Comparison of ENCODE assay signal across 2 cellular contexts in the genomic region with DNA sequence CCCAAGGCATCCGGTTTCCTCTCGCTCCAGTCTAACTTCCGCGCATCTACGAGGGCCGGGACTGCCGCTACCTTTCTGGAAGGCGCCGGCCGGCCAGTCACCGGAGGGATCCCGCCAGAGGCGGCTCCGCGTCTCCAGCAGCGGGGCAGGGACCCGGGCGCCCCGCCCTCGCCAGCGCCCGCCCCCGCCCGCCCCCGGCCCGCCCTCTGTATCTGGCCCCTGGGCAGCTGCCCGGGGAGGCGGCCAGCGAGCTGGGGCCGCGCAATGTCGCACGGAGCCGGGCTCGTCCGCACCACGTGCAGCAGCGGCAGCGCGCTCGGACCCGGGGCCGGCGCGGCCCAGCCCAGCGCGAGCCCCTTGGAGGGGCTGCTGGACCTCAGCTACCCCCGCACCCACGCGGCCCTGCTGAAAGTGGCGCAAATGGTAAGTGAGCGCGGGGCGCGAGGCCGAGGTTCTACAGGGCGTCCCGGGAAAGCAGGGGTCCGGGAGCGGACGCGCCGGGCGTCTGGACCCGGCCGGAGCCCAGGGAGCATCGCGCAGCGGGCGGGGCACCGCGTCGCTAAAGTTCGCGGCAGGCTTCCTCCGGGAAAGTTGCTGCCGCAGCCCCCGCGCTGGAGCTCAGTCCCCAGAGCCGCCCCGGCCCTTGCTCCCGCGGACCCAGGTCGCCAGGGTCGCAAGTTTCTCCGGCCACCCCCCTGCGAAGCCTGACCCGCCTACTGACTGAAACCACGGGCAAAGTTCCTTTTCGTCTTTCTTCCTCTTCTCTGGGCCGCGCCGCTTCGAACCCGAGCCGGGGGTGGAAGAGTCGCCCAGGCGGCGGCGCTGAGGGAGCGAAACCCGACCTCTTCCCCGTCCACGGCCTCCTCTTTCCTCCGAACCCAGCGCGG.
A peak's percentile ranks its signal among the peaks of the same experiment; 100 is the strongest.
TF ChIP-seq lines count a peak whose summit lies in the region.

A gene with protein sequence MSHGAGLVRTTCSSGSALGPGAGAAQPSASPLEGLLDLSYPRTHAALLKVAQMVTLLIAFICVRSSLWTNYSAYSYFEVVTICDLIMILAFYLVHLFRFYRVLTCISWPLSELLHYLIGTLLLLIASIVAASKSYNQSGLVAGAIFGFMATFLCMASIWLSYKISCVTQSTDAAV (plus strand): TSS at position 211 of the 887 bp plus-strand sequence. CDS start 54 bp downstream, at position 265.

TF ChIP-seq in H1, 55 proteins besides CTCF, POLR2A, EP300 and RAD21 (continues in another document):
- no peak for TF ChIP-seq BACH1 (IDR thresholded peaks at IDR 0.05; ENCODE audit: low read length)
- TF ChIP-seq FOSL1 (IDR thresholded peaks at IDR 0.05; ENCODE audit: insufficient read depth, low read depth, low read length): no peak
- TF ChIP-seq MAFK (IDR thresholded peaks at IDR 0.05; ENCODE audit: low read depth, low read length): no peak
- TF ChIP-seq, protein P1, sequence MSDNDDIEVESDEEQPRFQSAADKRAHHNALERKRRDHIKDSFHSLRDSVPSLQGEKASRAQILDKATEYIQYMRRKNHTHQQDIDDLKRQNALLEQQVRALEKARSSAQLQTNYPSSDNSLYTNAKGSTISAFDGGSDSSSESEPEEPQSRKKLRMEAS (IDR thresholded peaks at IDR 0.05): peak; percentile 92
- no peak for TF ChIP-seq CBX8 (IDR thresholded peaks at IDR 0.05; ENCODE audit: borderline replicate concordance, low read depth, low read length)
- TF ChIP-seq CREB1 (IDR thresholded peaks at IDR 0.05): no peak
- TF ChIP-seq CHD1 (IDR thresholded peaks at IDR 0.05; ENCODE audit: low read depth, low read length): no peak
- TF ChIP-seq KDM5A (IDR thresholded peaks at IDR 0.05; ENCODE audit: low read length): no peak
- TF ChIP-seq NRF1 (IDR thresholded peaks at IDR 0.05; ENCODE audit: low read depth, low read length): no peak
- TF ChIP-seq POU5F1 (IDR thresholded peaks at IDR 0.05; ENCODE audit: low read depth, low read length): no peak
- no peak for TF ChIP-seq ZNF274 (IDR thresholded peaks at IDR 0.05; ENCODE audit: borderline replicate concordance, extremely low read depth, low read length)
- no peak for TF ChIP-seq SIRT6 (IDR thresholded peaks at IDR 0.05; ENCODE audit: low read length)
- TF ChIP-seq TAF1 (IDR thresholded peaks at IDR 0.05; ENCODE audit: low read depth, low read length): peak; percentile 63
- no peak for TF ChIP-seq CHD2 (IDR thresholded peaks at IDR 0.05; ENCODE audit: low read length)
- no peak for TF ChIP-seq YY1 (IDR thresholded peaks at IDR 0.05; ENCODE audit: low read depth, low read length)
- TF ChIP-seq GABPA (IDR thresholded peaks at IDR 0.05; ENCODE audit: borderline replicate concordance, insufficient read depth, low read length): no peak
- no peak for TF ChIP-seq BCL11A (IDR thresholded peaks at IDR 0.05; ENCODE audit: low read depth in 2 of 2, low read length in 2 of 2)
- no peak for TF ChIP-seq JUN (IDR thresholded peaks at IDR 0.05; ENCODE audit: low read depth, low read length)
- no peak for TF ChIP-seq TCF12 (IDR thresholded peaks at IDR 0.05; ENCODE audit: low read depth, low read length)
- peak; percentile 74; the same call in 1 of the 2 replicates for TF ChIP-seq RBBP5 (IDR thresholded peaks at IDR 0.05; ENCODE audit: borderline replicate concordance, low read depth, low read length)
- TF ChIP-seq, protein P2, sequence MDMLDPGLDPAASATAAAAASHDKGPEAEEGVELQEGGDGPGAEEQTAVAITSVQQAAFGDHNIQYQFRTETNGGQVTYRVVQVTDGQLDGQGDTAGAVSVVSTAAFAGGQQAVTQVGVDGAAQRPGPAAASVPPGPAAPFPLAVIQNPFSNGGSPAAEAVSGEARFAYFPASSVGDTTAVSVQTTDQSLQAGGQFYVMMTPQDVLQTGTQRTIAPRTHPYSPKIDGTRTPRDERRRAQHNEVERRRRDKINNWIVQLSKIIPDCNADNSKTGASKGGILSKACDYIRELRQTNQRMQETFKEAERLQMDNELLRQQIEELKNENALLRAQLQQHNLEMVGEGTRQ (IDR thresholded peaks at IDR 0.05; ENCODE audit: low read length): no peak
- TF ChIP-seq CTBP2 (IDR thresholded peaks at IDR 0.05; ENCODE audit: borderline replicate concordance, insufficient read depth, insufficient read length, low read length): no peak
- no peak for TF ChIP-seq RFX5 (IDR thresholded peaks at IDR 0.05; ENCODE audit: borderline replicate concordance, low read depth, low read length)
- TF ChIP-seq SAP30 (IDR thresholded peaks at IDR 0.05; ENCODE audit: insufficient read depth, insufficient replicate concordance, low read length): no peak
- TF ChIP-seq BRCA1 (IDR thresholded peaks at IDR 0.05; ENCODE audit: low read depth, low read length): no peak
- TF ChIP-seq SP2 (IDR thresholded peaks at IDR 0.05; ENCODE audit: low read length): no peak
- TF ChIP-seq TAF7 (optimal IDR thresholded peaks at IDR 0.05; ENCODE audit: borderline replicate concordance, low read depth, low read length): peak; percentile 35
- TF ChIP-seq EGR1 (IDR thresholded peaks at IDR 0.05; ENCODE audit: borderline replicate concordance, low read depth, low read length): 0 out of 2 replicates have a peak, but pooled peaks have one; percentile 8
- TF ChIP-seq GTF2F1 (IDR thresholded peaks at IDR 0.05; ENCODE audit: borderline replicate concordance, low read depth, low read length): no peak
- TF ChIP-seq, protein P3, sequence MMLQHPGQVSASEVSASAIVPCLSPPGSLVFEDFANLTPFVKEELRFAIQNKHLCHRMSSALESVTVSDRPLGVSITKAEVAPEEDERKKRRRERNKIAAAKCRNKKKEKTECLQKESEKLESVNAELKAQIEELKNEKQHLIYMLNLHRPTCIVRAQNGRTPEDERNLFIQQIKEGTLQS (IDR thresholded peaks at IDR 0.05; ENCODE audit: insufficient read depth, low read depth, low read length): no peak
- no peak for TF ChIP-seq TEAD4 (IDR thresholded peaks at IDR 0.05; ENCODE audit: low read depth, low read length)
- TF ChIP-seq CBX5 (IDR thresholded peaks at IDR 0.05; ENCODE audit: low read depth, low read length): no peak
- TF ChIP-seq NANOG (IDR thresholded peaks at IDR 0.05; ENCODE audit: insufficient read depth, low read depth, low read length, poor library complexity, severe bottlenecking): no peak
- TF ChIP-seq EZH2 (IDR thresholded peaks at IDR 0.05; ENCODE audit: low read depth, low read length, severe bottlenecking): peak; percentile 32
- TF ChIP-seq, protein P4, sequence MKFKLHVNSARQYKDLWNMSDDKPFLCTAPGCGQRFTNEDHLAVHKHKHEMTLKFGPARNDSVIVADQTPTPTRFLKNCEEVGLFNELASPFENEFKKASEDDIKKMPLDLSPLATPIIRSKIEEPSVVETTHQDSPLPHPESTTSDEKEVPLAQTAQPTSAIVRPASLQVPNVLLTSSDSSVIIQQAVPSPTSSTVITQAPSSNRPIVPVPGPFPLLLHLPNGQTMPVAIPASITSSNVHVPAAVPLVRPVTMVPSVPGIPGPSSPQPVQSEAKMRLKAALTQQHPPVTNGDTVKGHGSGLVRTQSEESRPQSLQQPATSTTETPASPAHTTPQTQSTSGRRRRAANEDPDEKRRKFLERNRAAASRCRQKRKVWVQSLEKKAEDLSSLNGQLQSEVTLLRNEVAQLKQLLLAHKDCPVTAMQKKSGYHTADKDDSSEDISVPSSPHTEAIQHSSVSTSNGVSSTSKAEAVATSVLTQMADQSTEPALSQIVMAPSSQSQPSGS (IDR thresholded peaks at IDR 0.05; ENCODE audit: low read length): no peak
- TF ChIP-seq JUND (IDR thresholded peaks at IDR 0.05; ENCODE audit: low read length): no peak
- TF ChIP-seq CEBPB (IDR thresholded peaks at IDR 0.05; ENCODE audit: low read depth, low read length): no peak
- peak; percentile 35 for TF ChIP-seq SUZ12 (IDR thresholded peaks at IDR 0.05; ENCODE audit: low read length)
- no peak for TF ChIP-seq HDAC6 (IDR thresholded peaks at IDR 0.05; ENCODE audit: low read depth, low read length)
- no peak for TF ChIP-seq SP1 (IDR thresholded peaks at IDR 0.05; ENCODE audit: low read depth, low read length)
- 0 out of 2 replicates have a peak, but pooled peaks have one; percentile 44 for TF ChIP-seq TBP (IDR thresholded peaks at IDR 0.05; ENCODE audit: low read depth, low read length)

TF ChIP-seq in GM12891, 5 proteins besides CTCF, POLR2A, EP300 and RAD21:
- TF ChIP-seq PAX5 (IDR thresholded peaks at IDR 0.05; ENCODE audit: insufficient read depth, low read length, severe bottlenecking) (no peak), SPI1 (IDR thresholded peaks at IDR 0.05; ENCODE audit: low read depth, low read length) (no peak), TAF1 (IDR thresholded peaks at IDR 0.05; ENCODE audit: low read depth, low read length) (no peak), POU2F2 (IDR thresholded peaks at IDR 0.05; ENCODE audit: low read depth, low read length) (no peak), POLR2AphosphoS5 (IDR thresholded peaks at IDR 0.05; ENCODE audit: low read depth, low read length) (no peak)
